In genomic region chr17:19867654-19868395, GRCh38 we compare ENCODE assay signal across 1 cellular context.
TF ChIP-seq lines count a peak whose summit lies in the region.

Gene ULK2, minus strand, starts transcription at chr17:19867936. Its CDS starts 519 bp downstream, at chr17:19867417.

TF ChIP-seq in A549, 52 proteins besides CTCF, POLR2A, EP300 and RAD21 (continued from another document):
- TF ChIP-seq MAX (IDR thresholded peaks at IDR 0.05) = peak; percentile 89
- peak; percentile 65 for TF ChIP-seq REST (IDR thresholded peaks at IDR 0.05)
- TF ChIP-seq FOSL2 (IDR thresholded peaks at IDR 0.05) = no peak
- peak; percentile 42 for TF ChIP-seq FOSL2 (CRISPR knock-in tag; IDR thresholded peaks at IDR 0.05)
- no peak for TF ChIP-seq USF2 (IDR thresholded peaks at IDR 0.05)
- no peak for TF ChIP-seq NFE2L2 (conservative IDR thresholded peaks at IDR 0.05; ENCODE audit: low read length)
- 0 out of 2 replicates have a peak, but pooled peaks have one; percentile 16 for TF ChIP-seq EHF (CRISPR knock-in tag; IDR thresholded peaks at IDR 0.05)
- TF ChIP-seq POLR2AphosphoS2 (conservative IDR thresholded peaks at IDR 0.05; ENCODE audit: low read length) = no peak
- TF ChIP-seq JUN (IDR thresholded peaks at IDR 0.05) = peak; percentile 70 to 88; a peak in 4 of 5 replicates
- no peak for TF ChIP-seq HEYL (CRISPR knock-in tag; IDR thresholded peaks at IDR 0.05)
- peak; percentile 47 for TF ChIP-seq PHF8 (IDR thresholded peaks at IDR 0.05; ENCODE audit: borderline replicate concordance, low read depth)
- peak; percentile 92 for TF ChIP-seq HOXB5 (CRISPR knock-in tag; IDR thresholded peaks at IDR 0.05)
- TF ChIP-seq CEBPB (IDR thresholded peaks at IDR 0.05) = no peak
- no peak for TF ChIP-seq RCOR1 (IDR thresholded peaks at IDR 0.05; ENCODE audit: low read depth, low read length)
- TF ChIP-seq ELK1 (IDR thresholded peaks at IDR 0.05; ENCODE audit: low read depth, low read length) = no peak
- TF ChIP-seq BCL3 (IDR thresholded peaks at IDR 0.05) = peak; percentile 93
